ENCODE assay signal across 1 cellular context in genomic region chr20:11328839-11329238, GRCh38.
TF ChIP-seq lines count a peak whose summit lies in the region.

No MANE protein-coding gene starts in this region.

TF ChIP-seq in HepG2, 621 proteins besides CTCF, POLR2A, EP300 and RAD21 (continued from another document):
- TF ChIP-seq STAT6 (CRISPR knock-in tag; IDR thresholded peaks at IDR 0.05; ENCODE audit: borderline replicate concordance) (no peak), ZNF678 (CRISPR knock-in tag; IDR thresholded peaks at IDR 0.05) (no peak), ELF1 (CRISPR knock-in tag; IDR thresholded peaks at IDR 0.05) (no peak), ZNF431 (CRISPR knock-in tag; IDR thresholded peaks at IDR 0.05; ENCODE audit: borderline replicate concordance, low read depth) (no peak), HNRNPK (IDR thresholded peaks at IDR 0.05; ENCODE audit: low read depth, low read length, poor library complexity, severe bottlenecking) (no peak), ZNF570 (CRISPR knock-in tag; IDR thresholded peaks at IDR 0.05; ENCODE audit: borderline replicate concordance) (no peak), ARNT (IDR thresholded peaks at IDR 0.05) (no peak), BRCA1 (CRISPR knock-in tag; IDR thresholded peaks at IDR 0.05) (no peak), SIX1 (CRISPR knock-in tag; IDR thresholded peaks at IDR 0.05; ENCODE audit: borderline replicate concordance) (no peak), ZSCAN20 (CRISPR knock-in tag; IDR thresholded peaks at IDR 0.05; ENCODE audit: borderline replicate concordance) (no peak), ZNF350 (CRISPR knock-in tag; IDR thresholded peaks at IDR 0.05; ENCODE audit: borderline replicate concordance, low read depth) (no peak), RBAK (CRISPR knock-in tag; IDR thresholded peaks at IDR 0.05) (no peak), ZKSCAN8 (CRISPR knock-in tag; IDR thresholded peaks at IDR 0.05; ENCODE audit: borderline replicate concordance) (no peak), TOE1 (CRISPR knock-in tag; IDR thresholded peaks at IDR 0.05) (no peak)
- TF ChIP-seq, protein P1, sequence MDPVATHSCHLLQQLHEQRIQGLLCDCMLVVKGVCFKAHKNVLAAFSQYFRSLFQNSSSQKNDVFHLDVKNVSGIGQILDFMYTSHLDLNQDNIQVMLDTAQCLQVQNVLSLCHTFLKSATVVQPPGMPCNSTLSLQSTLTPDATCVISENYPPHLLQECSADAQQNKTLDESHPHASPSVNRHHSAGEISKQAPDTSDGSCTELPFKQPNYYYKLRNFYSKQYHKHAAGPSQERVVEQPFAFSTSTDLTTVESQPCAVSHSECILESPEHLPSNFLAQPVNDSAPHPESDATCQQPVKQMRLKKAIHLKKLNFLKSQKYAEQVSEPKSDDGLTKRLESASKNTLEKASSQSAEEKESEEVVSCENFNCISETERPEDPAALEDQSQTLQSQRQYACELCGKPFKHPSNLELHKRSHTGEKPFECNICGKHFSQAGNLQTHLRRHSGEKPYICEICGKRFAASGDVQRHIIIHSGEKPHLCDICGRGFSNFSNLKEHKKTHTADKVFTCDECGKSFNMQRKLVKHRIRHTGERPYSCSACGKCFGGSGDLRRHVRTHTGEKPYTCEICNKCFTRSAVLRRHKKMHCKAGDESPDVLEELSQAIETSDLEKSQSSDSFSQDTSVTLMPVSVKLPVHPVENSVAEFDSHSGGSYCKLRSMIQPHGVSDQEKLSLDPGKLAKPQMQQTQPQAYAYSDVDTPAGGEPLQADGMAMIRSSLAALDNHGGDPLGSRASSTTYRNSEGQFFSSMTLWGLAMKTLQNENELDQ (CRISPR knock-in tag; IDR thresholded peaks at IDR 0.05; ENCODE audit: borderline replicate concordance) = no peak
- TF ChIP-seq, protein P2, sequence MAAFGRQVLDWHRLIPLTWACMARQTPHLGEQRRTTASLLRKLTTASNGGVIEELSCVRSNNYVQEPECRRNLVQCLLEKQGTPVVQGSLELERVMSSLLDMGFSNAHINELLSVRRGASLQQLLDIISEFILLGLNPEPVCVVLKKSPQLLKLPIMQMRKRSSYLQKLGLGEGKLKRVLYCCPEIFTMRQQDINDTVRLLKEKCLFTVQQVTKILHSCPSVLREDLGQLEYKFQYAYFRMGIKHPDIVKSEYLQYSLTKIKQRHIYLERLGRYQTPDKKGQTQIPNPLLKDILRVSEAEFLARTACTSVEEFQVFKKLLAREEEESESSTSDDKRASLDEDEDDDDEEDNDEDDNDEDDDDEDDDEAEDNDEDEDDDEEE (CRISPR knock-in tag; IDR thresholded peaks at IDR 0.05) = no peak
- TF ChIP-seq, protein P3, sequence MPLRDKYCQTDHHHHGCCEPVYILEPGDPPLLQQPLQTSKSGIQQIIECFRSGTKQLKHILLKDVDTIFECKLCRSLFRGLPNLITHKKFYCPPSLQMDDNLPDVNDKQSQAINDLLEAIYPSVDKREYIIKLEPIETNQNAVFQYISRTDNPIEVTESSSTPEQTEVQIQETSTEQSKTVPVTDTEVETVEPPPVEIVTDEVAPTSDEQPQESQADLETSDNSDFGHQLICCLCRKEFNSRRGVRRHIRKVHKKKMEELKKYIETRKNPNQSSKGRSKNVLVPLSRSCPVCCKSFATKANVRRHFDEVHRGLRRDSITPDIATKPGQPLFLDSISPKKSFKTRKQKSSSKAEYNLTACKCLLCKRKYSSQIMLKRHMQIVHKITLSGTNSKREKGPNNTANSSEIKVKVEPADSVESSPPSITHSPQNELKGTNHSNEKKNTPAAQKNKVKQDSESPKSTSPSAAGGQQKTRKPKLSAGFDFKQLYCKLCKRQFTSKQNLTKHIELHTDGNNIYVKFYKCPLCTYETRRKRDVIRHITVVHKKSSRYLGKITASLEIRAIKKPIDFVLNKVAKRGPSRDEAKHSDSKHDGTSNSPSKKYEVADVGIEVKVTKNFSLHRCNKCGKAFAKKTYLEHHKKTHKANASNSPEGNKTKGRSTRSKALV (CRISPR knock-in tag; IDR thresholded peaks at IDR 0.05) = no peak
- TF ChIP-seq, protein P4, sequence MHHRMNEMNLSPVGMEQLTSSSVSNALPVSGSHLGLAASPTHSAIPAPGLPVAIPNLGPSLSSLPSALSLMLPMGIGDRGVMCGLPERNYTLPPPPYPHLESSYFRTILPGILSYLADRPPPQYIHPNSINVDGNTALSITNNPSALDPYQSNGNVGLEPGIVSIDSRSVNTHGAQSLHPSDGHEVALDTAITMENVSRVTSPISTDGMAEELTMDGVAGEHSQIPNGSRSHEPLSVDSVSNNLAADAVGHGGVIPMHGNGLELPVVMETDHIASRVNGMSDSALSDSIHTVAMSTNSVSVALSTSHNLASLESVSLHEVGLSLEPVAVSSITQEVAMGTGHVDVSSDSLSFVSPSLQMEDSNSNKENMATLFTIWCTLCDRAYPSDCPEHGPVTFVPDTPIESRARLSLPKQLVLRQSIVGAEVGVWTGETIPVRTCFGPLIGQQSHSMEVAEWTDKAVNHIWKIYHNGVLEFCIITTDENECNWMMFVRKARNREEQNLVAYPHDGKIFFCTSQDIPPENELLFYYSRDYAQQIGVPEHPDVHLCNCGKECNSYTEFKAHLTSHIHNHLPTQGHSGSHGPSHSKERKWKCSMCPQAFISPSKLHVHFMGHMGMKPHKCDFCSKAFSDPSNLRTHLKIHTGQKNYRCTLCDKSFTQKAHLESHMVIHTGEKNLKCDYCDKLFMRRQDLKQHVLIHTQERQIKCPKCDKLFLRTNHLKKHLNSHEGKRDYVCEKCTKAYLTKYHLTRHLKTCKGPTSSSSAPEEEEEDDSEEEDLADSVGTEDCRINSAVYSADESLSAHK (CRISPR knock-in tag; IDR thresholded peaks at IDR 0.05; ENCODE audit: borderline replicate concordance) = no peak
